14 cellular contexts compared by ENCODE assay signal in the genomic region with DNA sequence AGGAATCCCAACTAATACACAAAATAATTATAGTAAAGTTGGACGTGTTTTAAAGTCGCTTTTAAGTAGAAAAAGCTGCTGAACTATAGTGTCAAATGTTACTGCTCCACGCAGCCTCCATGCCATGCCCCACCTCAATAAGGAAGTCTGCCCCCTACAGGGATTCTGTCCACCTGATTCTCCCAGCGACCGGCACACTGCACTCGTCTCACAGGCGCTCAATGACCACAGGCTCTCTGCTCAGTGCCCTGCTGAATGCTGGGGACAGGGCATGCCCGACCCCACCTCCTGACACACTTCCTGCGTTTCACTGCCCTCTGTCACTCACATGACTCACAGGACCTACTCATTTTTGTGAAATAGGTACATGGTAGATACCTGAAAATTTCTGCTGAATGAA. TPM values are rescaled to one million over a fixed set of nuclear protein-coding genes. Genes with fewer than 3 reads are reported as not detected.
DNase-seq lines count a peak whose midpoint lies in the region; ATAC-seq and TF ChIP-seq lines count a peak whose summit lies in the region.
"Had no signal": no experiment of that assay in that cellular context is flagged by ENCODE, and none has a peak within 500 bp of the region (broad histone marks: within the 10 kb centered on the region; RNA-seq: fewer than 3 reads in every experiment).

No MANE protein-coding gene starts in this region.

- no peaks in the 10 kb centered on the region for H3K4me1 ChIP-seq in HCT116 (ENCODE audit: control insufficient read depth in 1 of 2, insufficient read depth in 2 of 2, low read length in 2 of 2)
- H3K4me1 ChIP-seq in mucosa of descending colon (ENCODE audit: low read depth): peaks cover under 1% of the 10 kb centered on the region
- H3K4me1 ChIP-seq: right atrium auricular region had no signal

- DNase-seq in D341Med (ENCODE audit: low spot score) (peak; percentile 44), HCT116 (ENCODE audit: low read depth, low spot score) (peak; percentile 4), brain microvascular endothelial cell (no peak), mesothelial cell of epicardium (ENCODE audit: low spot score in 2 of 2, unreplicated experiment in 2 of 2) (no peak), mucosa of descending colon (no peak)
- DNase-seq in activated naive CD4-positive, alpha-beta T cell treated with Interleukin-2 at 50 U/mL for 16 hours: no peak
- DNase-seq: activated B cell treated with CpG ODN at 0.5 μM for 24 hours, DMS79 treated with DMSO at 0.1 percent for 48 hours, hippocampal formation had no signal

- TF ChIP-seq RAD21 in HCT116 (IDR thresholded peaks at IDR 0.05; ENCODE audit: low read depth): no peak

- no peak for TF ChIP-seq POLR2A in HCT116 (IDR thresholded peaks at IDR 0.05; ENCODE audit: borderline replicate concordance, extremely low read depth, insufficient read depth, insufficient read length)

- CTCF ChIA-PET in HCT116 (lab: Charles Lee): interaction anchor here (1.1 to 1.4 kb wide), 2 partner anchors 13 to 18 kb away, joined by 4 to 5 read pairs; no protein-coding TSS in a partner anchor

- H3K4me3 Mint-ChIP-seq in mesothelial cell of epicardium: no peak overlapping the region
- H3K4me3 Mint-ChIP-seq: activated B cell treated with CpG ODN at 0.5 μM for 24 hours; activated T-helper 1 cell treated with anti-CD3 and anti-CD28 coated beads, Interleukin-12 subunit alpha, Interleukin-12 subunit beta, Interleukin-2, Interleukin-4 antibody, amounts not matched to agents 30 ng/mL and 10 ng/mL and 1 ng/mL, durations not matched to agents 14 hours and 24 hours and 36 hours; brain had no signal

- no peaks in the 10 kb centered on the region for H4K20me1 ChIP-seq in HCT116 (ENCODE audit: insufficient read depth)

- no peak overlapping the region for H3K27ac Mint-ChIP-seq in mesothelial cell of epicardium
- H3K27ac Mint-ChIP-seq: activated B cell treated with CpG ODN at 0.5 μM for 24 hours; activated T-helper 1 cell treated with anti-CD3 and anti-CD28 coated beads, Interleukin-12 subunit alpha, Interleukin-12 subunit beta, Interleukin-2, Interleukin-4 antibody, amounts not matched to agents 30 ng/mL and 10 ng/mL and 1 ng/mL, durations not matched to agents 14 hours and 24 hours and 36 hours; brain had no signal

- no peaks in the 10 kb centered on the region for H3K27me3 Mint-ChIP-seq in mesothelial cell of epicardium (ENCODE audit: low read depth)
- H3K27me3 Mint-ChIP-seq: activated B cell treated with CpG ODN at 0.5 μM for 24 hours had no signal

- in situ Hi-C loops in brain microvascular endothelial cell (cut with HindIII; ENCODE audit: low pct_ligation_motif_present, low sequenced_read_pairs): no loop called here

- H3K36me3 ChIP-seq in HCT116 (ENCODE audit: control insufficient read depth in 1 of 2, insufficient read depth in 2 of 2, low read length in 2 of 2) (no peaks in the 10 kb centered on the region), brain microvascular endothelial cell (replicated peaks) (peaks cover 8% of the 10 kb centered on the region), mucosa of descending colon (ENCODE audit: low read depth) (peaks cover 5% of the 10 kb centered on the region)

- H2AFZ ChIP-seq in HCT116 (ENCODE audit: low read depth, low read length, poor library complexity, severe bottlenecking): no peak overlapping the region

- POLR2A ChIA-PET in HCT116 (lab: Charles Lee): no interaction called here

- H3K27ac ChIP-seq in HCT116 (ENCODE audit: low read depth, low read length) (no peak overlapping the region), brain microvascular endothelial cell (no peak overlapping the region)
- H3K27ac ChIP-seq: right atrium auricular region had no signal

- H3K4me3 ChIP-seq in HCT116 (replicated peaks in 1 of 2; ENCODE audit: low read depth in 1 of 2, low read length in 2 of 2) (no peak overlapping the region), brain microvascular endothelial cell (ENCODE audit: low read depth, low read length) (no peak overlapping the region), mucosa of descending colon (no peak overlapping the region)
- H3K4me3 ChIP-seq: right atrium auricular region had no signal

- no peaks in the 10 kb centered on the region for H3K4me1 Mint-ChIP-seq in mesothelial cell of epicardium
- H3K4me1 Mint-ChIP-seq: brain had no signal

- RAD21 ChIA-PET in HCT116 (lab: Charles Lee; ENCODE audit: low non-redundant PET in 1 of 2, low total read pairs in 2 of 2, uncharacterized antibody in 2 of 2, unreplicated experiment in 2 of 2): no interaction called here

- ATAC-seq in HCT116: peak; percentile 77
- no peak for ATAC-seq in mucosa of descending colon
- ATAC-seq in HG02852 (IDR thresholded peaks at IDR 0.05; ENCODE audit: unreplicated experiment): no peak

- no TSS peak for BruUV-seq in HCT116 (replicated peaks; lab: Mats Ljungman, UMichigan)

- H3K27me3 ChIP-seq in HCT116 (ENCODE audit: insufficient read depth, low read length) (no peaks in the 10 kb centered on the region), brain microvascular endothelial cell (replicated peaks) (no peaks in the 10 kb centered on the region)
- H3K27me3 ChIP-seq: right atrium auricular region had no signal

- TF ChIP-seq CTCF in HCT116 (IDR thresholded peaks at IDR 0.05 in 2 of 3, conservative IDR thresholded peaks at IDR 0.05 in 1 of 3; ENCODE audit: borderline replicate concordance in 1 of 3, insufficient read depth in 1 of 3, low read depth in 2 of 3, low read length in 2 of 3): peak in 2 of 3 experiments; percentile 28 to 29; a peak in 2 of 6 replicates
- peak; percentile 44 for TF ChIP-seq CTCF in brain microvascular endothelial cell (IDR thresholded peaks at IDR 0.05; ENCODE audit: low read depth, low read length, missing control alignments)
- TF ChIP-seq CTCF in mesothelial cell of epicardium (IDR thresholded peaks at IDR 0.05; ENCODE audit: unreplicated experiment): peak; percentile 38
- no peak for TF ChIP-seq CTCF in mucosa of descending colon (IDR thresholded peaks at IDR 0.05)

- no peaks in the 10 kb centered on the region for H3K79me2 ChIP-seq in HCT116 (ENCODE audit: insufficient read depth, low read length)

- H3K4me2 ChIP-seq in HCT116 (ENCODE audit: low read length): no peak overlapping the region

- H3K9me3 Mint-ChIP-seq in mesothelial cell of epicardium: no peaks in the 10 kb centered on the region
- H3K9me3 Mint-ChIP-seq: activated B cell treated with CpG ODN at 0.5 μM for 24 hours; activated T-helper 1 cell treated with anti-CD3 and anti-CD28 coated beads, Interleukin-12 subunit alpha, Interleukin-12 subunit beta, Interleukin-2, Interleukin-4 antibody, amounts not matched to agents 30 ng/mL and 10 ng/mL and 1 ng/mL, durations not matched to agents 14 hours and 24 hours and 36 hours; brain had no signal

- H3K36me3 Mint-ChIP-seq in mesothelial cell of epicardium: peaks cover 27% of the 10 kb centered on the region

- intact Hi-C loops in HCT116 (cut with micrococcal nuclease): no loop called here
- intact Hi-C loops in mucosa of descending colon (cut with DNase I, micrococcal nuclease): no loop called here

- H3K9me3 ChIP-seq in HCT116 (ENCODE audit: control insufficient read depth in 1 of 2, insufficient read depth in 1 of 2, low read depth in 1 of 2, low read length in 2 of 2): no peaks in the 10 kb centered on the region
- H3K9me3 ChIP-seq in mucosa of descending colon: no peaks in the 10 kb centered on the region
- H3K9me3 ChIP-seq: right atrium auricular region had no signal

- H3K9me2 ChIP-seq in HCT116 (ENCODE audit: insufficient read depth): no peaks in the 10 kb centered on the region

- H3K9ac ChIP-seq in HCT116 (ENCODE audit: low read length): no peak overlapping the region

TF ChIP-seq in HCT116, 20 proteins besides CTCF, POLR2A, EP300 and RAD21 (continues in another document):
- TF ChIP-seq FOSL1 (IDR thresholded peaks at IDR 0.05; ENCODE audit: low read depth) (no peak), YY1 (IDR thresholded peaks at IDR 0.05; ENCODE audit: extremely low read depth, insufficient replicate concordance, low read depth, low read length) (no peak), ZNF274 (IDR thresholded peaks at IDR 0.05; ENCODE audit: low read depth, low read length) (no peak), POLR2AphosphoS5 (IDR thresholded peaks at IDR 0.05; ENCODE audit: low read depth, low read length) (no peak), CBX3 (IDR thresholded peaks at IDR 0.05; ENCODE audit: low read depth) (no peak), REST (IDR thresholded peaks at IDR 0.05; ENCODE audit: low read depth) (no peak)

RNA-seq across cellular contexts. Expression of gene BDKRB1, which starts 48.9 kb away (rescaled TPM):
- total RNA-seq in HCT116 (2021; ENCODE audit: unreplicated experiment) (not detected), mesothelial cell of epicardium (10.4 to 12.5 TPM (median 10.9 TPM) in 3 replicates), mucosa of descending colon (10 to 100 TPM in 1 of 3 donors, 1 to 10 TPM in 2; 6.1 to 10.6 (median 7.7) TPM)
- polyA plus RNA-seq in HCT116 (2012): 0.35 and 0.38 TPM in 2 replicates
- total RNA-seq: activated B cell treated with CpG ODN at 0.5 μM for 24 hours; activated T-helper 1 cell treated with anti-CD3 and anti-CD28 coated beads, Interleukin-12 subunit alpha, Interleukin-12 subunit beta, Interleukin-2, Interleukin-4 antibody, amounts not matched to agents 30 ng/mL and 10 ng/mL and 1 ng/mL, durations not matched to agents 14 hours and 24 hours and 36 hours; endothelial cell of umbilical vein had no signal
- polyA plus RNA-seq: endothelial cell of umbilical vein had no signal

RNA-seq across cellular contexts. Expression of gene ATG2B, which starts 58.2 kb away (rescaled TPM):
- total RNA-seq in HCT116 (2021; ENCODE audit: unreplicated experiment): 6.4 TPM
- polyA plus RNA-seq in HCT116 (2012): 2.2 and 2.4 TPM in 2 replicates
- total RNA-seq in mesothelial cell of epicardium: 24.2 to 25.6 TPM (median 25.3 TPM) in 3 replicates
- total RNA-seq in mucosa of descending colon: 10 to 100 TPM; 22.1 to 35.9 (median 24.2) TPM

RNA-seq across cellular contexts. Expression of gene GSKIP, which starts 58.4 kb away (rescaled TPM):
- total RNA-seq in HCT116 (2021; ENCODE audit: unreplicated experiment) (21.7 TPM), mesothelial cell of epicardium (12.2 to 13.7 TPM (median 13.6 TPM) in 3 replicates), mucosa of descending colon (100 to 1,000 TPM in 2 of 3 donors, 10 to 100 TPM in 1; 81.3 to 143 (median 128) TPM)
- polyA plus RNA-seq in HCT116 (2012): 15.8 and 15.9 TPM in 2 replicates

Comparison
In these comparisons a context has a peak if more than half of its experiments do, and no peak if none do; other contexts are left out.
1. DNase-seq: peak in D341Med (single experiment) and HCT116 (single experiment); none in brain microvascular endothelial cell (single experiment), mesothelial cell of epicardium (0 of 2), activated naive CD4-positive, alpha-beta T cell treated with Interleukin-2 at 50 U/mL for 16 hours (single experiment) and mucosa of descending colon (0 of 3).